In genomic region chr2:171531291-171531690, GRCh38 we compare ENCODE assay signal across 13 cellular contexts. TPM values are rescaled to one million over a fixed set of nuclear protein-coding genes. Genes with fewer than 3 reads are reported as not detected.
DNase-seq lines count a peak whose midpoint lies in the region; FAIRE-seq and TF ChIP-seq lines count a peak whose summit lies in the region.
"Had no signal": no experiment of that assay in that cellular context is flagged by ENCODE, and none has a peak within 500 bp of the region (broad histone marks: within the 10 kb centered on the region; RNA-seq: fewer than 3 reads in every experiment).

No MANE protein-coding gene starts in this region.

- H3K27me3 ChIP-seq in astrocyte (ENCODE audit: insufficient read depth, low read length) (no peaks in the 10 kb centered on the region), left ventricle myocardium inferior (ENCODE audit: low read depth) (no peaks in the 10 kb centered on the region), Karpas-422 (ENCODE audit: low read length) (0 out of 2 replicates have a peak, but pooled peaks cover 6% of the 10 kb centered on the region)

- H3K9me3 Mint-ChIP-seq in astrocyte (ENCODE audit: unreplicated experiment) = no peaks in the 10 kb centered on the region

- H3K27me3 Mint-ChIP-seq in astrocyte (ENCODE audit: low read depth, unreplicated experiment) = no peaks in the 10 kb centered on the region

- peak overlapping the region; percentile 69 for H3K27ac Mint-ChIP-seq in astrocyte (ENCODE audit: unreplicated experiment)
- H3K27ac Mint-ChIP-seq: T-helper 1 cell treated with Interleukin-12 subunit alpha and Interleukin-12 subunit beta and Interleukin-4 antibody, amounts not matched to agents 30 μg/mL and 1 μg/mL, for 36 hours had no signal

- peaks cover 9% of the 10 kb centered on the region for H4K20me1 ChIP-seq in astrocyte (ENCODE audit: insufficient read depth, low read length)
- no peaks in the 10 kb centered on the region for H4K20me1 ChIP-seq in Karpas-422 (ENCODE audit: insufficient read depth, low read depth, low read length)

- no peaks in the 10 kb centered on the region for H3K9me2 ChIP-seq in Karpas-422 (replicated peaks; ENCODE audit: insufficient read depth, low read length)

- H3K27ac ChIP-seq in astrocyte (ENCODE audit: low read depth, low read length) (peak overlapping the region; percentile 70), left ventricle myocardium inferior (replicated peaks) (peak overlapping the region; percentile 16), Karpas-422 (ENCODE audit: low read length) (no peak overlapping the region)

- H3K4me3 ChIP-seq in astrocyte (ENCODE audit: insufficient read depth, low read depth, low read length) (peak overlapping the region; percentile 40), left ventricle myocardium inferior (no peak overlapping the region), Karpas-422 (ENCODE audit: low read length) (no peak overlapping the region)

- H3K36me3 ChIP-seq in astrocyte (ENCODE audit: insufficient read depth, low read length) (no peaks in the 10 kb centered on the region), left ventricle myocardium inferior (no peaks in the 10 kb centered on the region), Karpas-422 (ENCODE audit: insufficient read depth, low read length) (no peaks in the 10 kb centered on the region)

- peaks cover 2% of the 10 kb centered on the region for H3K36me3 Mint-ChIP-seq in astrocyte (ENCODE audit: low read depth, unreplicated experiment)

- no peak overlapping the region for H3K4me3 Mint-ChIP-seq in astrocyte (ENCODE audit: unreplicated experiment)
- H3K4me3 Mint-ChIP-seq: T-helper 1 cell treated with Interleukin-12 subunit alpha and Interleukin-12 subunit beta and Interleukin-4 antibody, amounts not matched to agents 30 μg/mL and 1 μg/mL, for 36 hours had no signal

- H3K4me2 ChIP-seq in astrocyte (ENCODE audit: low read length) = peak overlapping the region; percentile 80
- no peak overlapping the region for H3K4me2 ChIP-seq in Karpas-422 (ENCODE audit: low read depth, low read length, poor library complexity, severe bottlenecking)

- H2AFZ ChIP-seq in astrocyte (ENCODE audit: low read depth, low read length) = no peak overlapping the region
- no peak overlapping the region for H2AFZ ChIP-seq in Karpas-422 (ENCODE audit: low read length)

- TF ChIP-seq CTCF in astrocyte (IDR thresholded peaks at IDR 0.05; ENCODE audit: insufficient read depth, low read depth, low read length) (no peak), left ventricle myocardium inferior (IDR thresholded peaks at IDR 0.05; ENCODE audit: borderline replicate concordance) (no peak)

- FAIRE-seq in astrocyte (lab: Jason Lieb, UNC) = no peak

- intact Hi-C loops in left ventricle myocardium inferior (cut with micrococcal nuclease) = no loop called here

- H3K4me1 Mint-ChIP-seq in astrocyte (ENCODE audit: low read depth, unreplicated experiment) = peaks cover 15% of the 10 kb centered on the region

- H3K4me1 ChIP-seq in astrocyte (ENCODE audit: insufficient read depth, low read length) (peaks cover 19% of the 10 kb centered on the region), left ventricle myocardium inferior (peaks cover 23% of the 10 kb centered on the region), Karpas-422 (ENCODE audit: low read length) (no peaks in the 10 kb centered on the region)

- peak overlapping the region; percentile 56 for H3K9ac ChIP-seq in astrocyte (ENCODE audit: low read length)
- H3K9ac ChIP-seq in Karpas-422 (ENCODE audit: low read length) = no peak overlapping the region

- DNase-seq in HCEC 1CT (peak; percentile 79), astrocyte (ENCODE audit: low read depth) (peak; percentile 69), left ventricle myocardium inferior (no peak), stromal cell of bone marrow (ENCODE audit: low read depth) (peak; percentile 78), Karpas-422 (no peak), NCI-H1092 treated with DMSO at 0.1 percent for 48 hours (lab: John Stamatoyannopoulos, UW) (no peak), globus pallidus (ENCODE audit: low spot score) (no peak), GDM1 (lab: John Stamatoyannopoulos, UW) (no peak)
- DNase-seq: activated CD8-positive, alpha-beta memory T cell treated with anti-CD3 and anti-CD28 coated beads, Interleukin-2, amount 50 U/mL, for 4 hours; cortex of kidney; NCI-H69; retina had no signal

- H3K79me2 ChIP-seq in astrocyte (ENCODE audit: insufficient read depth, low read length) = peaks cover 41% of the 10 kb centered on the region
- no peaks in the 10 kb centered on the region for H3K79me2 ChIP-seq in Karpas-422 (ENCODE audit: low read length)

- no peaks in the 10 kb centered on the region for H3K9me3 ChIP-seq in astrocyte (ENCODE audit: insufficient read depth, low read depth, low read length)
- H3K9me3 ChIP-seq in left ventricle myocardium inferior (replicated peaks) = no peaks in the 10 kb centered on the region
- H3K9me3 ChIP-seq in Karpas-422 (ENCODE audit: low read length) = peaks cover 3% of the 10 kb centered on the region

RNA-seq across cellular contexts. Expression of gene CYBRD1, which starts 9.0 kb away (rescaled TPM):
- total RNA-seq in astrocyte (26.7 and 37.2 TPM in 2 replicates), left ventricle myocardium inferior (48.4 TPM)
- not detected in 2 replicates for total RNA-seq in Karpas-422 (2014; rRNA removed; shearing (Covaris generic); ENCODE audit: low replicate concordance)

Comparison
In these comparisons a context has a peak if more than half of its experiments do, and no peak if none do; other contexts are left out.
1. DNase-seq: peak in HCEC 1CT (single experiment), astrocyte (single experiment) and stromal cell of bone marrow (single experiment); none in left ventricle myocardium inferior (single experiment), Karpas-422 (single experiment), NCI-H1092 treated with DMSO at 0.1 percent for 48 hours (single experiment), globus pallidus (single experiment) and GDM1 (single experiment).
2. RNA of gene CYBRD1, which starts 9.0 kb away (total RNA-seq): 48.4 TPM in left ventricle myocardium inferior (single experiment) and 26.7 to 37.2 TPM in astrocyte; not detected in Karpas-422; every median in the first group is over 10 times any median in the second.